Comparison of ENCODE assay signal across 7 cellular contexts in the genomic region with DNA sequence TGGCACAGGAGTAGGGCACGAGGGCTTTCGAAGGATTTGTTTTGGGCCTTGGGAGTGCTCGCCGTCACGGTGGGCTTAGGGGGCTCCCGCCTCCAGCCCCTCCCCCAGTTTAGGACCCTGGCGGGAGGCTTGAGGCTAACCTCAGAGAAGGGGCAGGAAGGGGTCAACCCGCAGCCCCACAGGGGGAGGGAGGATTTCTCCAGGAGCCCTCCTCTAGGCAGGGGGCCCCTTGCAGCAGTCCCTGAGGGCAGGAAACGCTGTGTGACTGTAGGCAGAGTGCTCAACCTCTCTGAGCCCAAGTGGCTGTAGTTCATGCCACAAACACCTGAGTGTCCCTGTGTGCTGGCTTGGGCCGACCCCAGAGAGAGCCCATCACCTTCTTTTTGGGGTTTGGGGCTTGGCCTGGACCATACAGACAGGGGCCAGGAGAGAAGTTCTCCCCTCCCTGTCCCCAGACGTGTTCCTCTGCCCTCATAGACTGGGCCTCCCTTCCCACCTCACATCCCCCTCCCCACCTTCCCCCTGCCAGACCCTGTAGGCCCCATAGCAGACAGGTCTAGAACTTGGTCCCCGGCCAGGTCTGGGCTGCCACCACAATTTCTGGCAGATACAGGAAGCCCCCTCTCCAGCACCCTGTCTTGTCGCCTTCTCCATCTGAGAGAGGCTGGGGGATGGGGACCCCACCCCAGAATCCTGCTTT. TPM values are rescaled to one million over a fixed set of nuclear protein-coding genes. Genes with fewer than 3 reads are reported as not detected.
DNase-seq lines count a peak whose midpoint lies in the region; ATAC-seq, FAIRE-seq and TF ChIP-seq lines count a peak whose summit lies in the region.

No MANE protein-coding gene starts in this region.

- intact Hi-C loops in endothelial cell of umbilical vein (cut with micrococcal nuclease), result no loop called here
- intact Hi-C loops in gastrocnemius medialis (cut with DNase I; ENCODE audit: low total_unique reads), result no loop called here

- dilution Hi-C loops in endothelial cell of umbilical vein (cut with MboI; ENCODE audit: extremely low pct_ligation_motif_present, low sequenced_read_pairs), result no loop called here

- H3K4me3 ChIP-seq in endothelial cell of umbilical vein (replicated peaks in 1 of 3; ENCODE audit: insufficient read depth in 1 of 3, low read depth in 1 of 3, low read length in 3 of 3) (no peak overlapping the region), gastrocnemius medialis (no peak overlapping the region)

- H3K27me3 ChIP-seq in endothelial cell of umbilical vein (ENCODE audit: control insufficient read depth in 2 of 2, insufficient read depth in 2 of 2, low read length in 2 of 2), result no peaks in the 10 kb centered on the region
- H3K27me3 ChIP-seq in gastrocnemius medialis, result peaks cover 0 to 10% (median 0%) of the 10 kb centered on the region in 3 donors

- H3K4me2 ChIP-seq in endothelial cell of umbilical vein (ENCODE audit: insufficient read depth, low read length), result no peak overlapping the region

- no peaks in the 10 kb centered on the region for H4K20me1 ChIP-seq in endothelial cell of umbilical vein (replicated peaks; ENCODE audit: control insufficient read depth, extremely low read depth, insufficient read depth, low read length)

- H2AFZ ChIP-seq in endothelial cell of umbilical vein (ENCODE audit: low read depth, low read length), result no peak overlapping the region

- H3K27ac ChIP-seq in RWPE1 (peak overlapping the region; percentile 86), endothelial cell of umbilical vein (ENCODE audit: insufficient read depth, low read depth, low read length) (peak overlapping the region; percentile 51), gastrocnemius medialis (peak overlapping the region; percentile 49 to 55 (median 51))

- H3K36me3 ChIP-seq in endothelial cell of umbilical vein (ENCODE audit: control insufficient read depth in 2 of 2, extremely low read depth in 1 of 2, insufficient read depth in 2 of 2, low read length in 2 of 2), result peaks cover 0 to 2% of the 10 kb centered on the region in 2 experiments
- H3K36me3 ChIP-seq in gastrocnemius medialis, result no peaks in the 10 kb centered on the region

- POLR2A ChIA-PET in RWPE1 (lab: Yijun Ruan, JAX; ENCODE audit: low non-redundant PET), result no interaction called here
- POLR2A ChIA-PET in endothelial cell of umbilical vein (lab: Charles Lee), result no interaction called here

- CTCF ChIA-PET in RWPE1 (lab: Yijun Ruan, JAX), result interaction anchor here (0.5 kb wide), 1 partner anchor 253 kb away, joined by 4 read pairs; no protein-coding TSS in a partner anchor
- CTCF ChIA-PET in endothelial cell of umbilical vein (lab: Charles Lee), result no interaction called here

- H3K9ac ChIP-seq in endothelial cell of umbilical vein (replicated peaks; ENCODE audit: extremely low read depth, insufficient read depth, low read length), result no peak overlapping the region

- DNase-seq in GM12892 (ENCODE audit: insufficient read length) (no peak), RWPE1 (ENCODE audit: low spot score) (no peak), endothelial cell of umbilical vein (ENCODE audit: low read depth, low spot score) (no peak), gastrocnemius medialis (no peak), SHP77 treated with DMSO at 0.1 percent for 48 hours (lab: John Stamatoyannopoulos, UW) (no peak)

- H3K9me1 ChIP-seq in endothelial cell of umbilical vein (replicated peaks; ENCODE audit: control insufficient read depth, extremely low read depth, insufficient read depth, low read length), result no peaks in the 10 kb centered on the region

- ATAC-seq in gastrocnemius medialis (no peak), GM21528 (IDR thresholded peaks at IDR 0.05; ENCODE audit: low FRiP score, unreplicated experiment) (no peak), HG03520 (IDR thresholded peaks at IDR 0.05; ENCODE audit: unreplicated experiment) (no peak)

- FAIRE-seq in GM12892 (lab: Jason Lieb, UNC), result peak; percentile 48
- FAIRE-seq in endothelial cell of umbilical vein (lab: Jason Lieb, UNC), result no peak

- in situ Hi-C loops in gastrocnemius medialis (cut with MboI; ENCODE audit: low sequenced_read_pairs in 4 of 4), result no loop called here

- H3K9me3 ChIP-seq in endothelial cell of umbilical vein (replicated peaks; ENCODE audit: control insufficient read depth, insufficient read depth, low read length), result no peaks in the 10 kb centered on the region
- no peaks in the 10 kb centered on the region for H3K9me3 ChIP-seq in gastrocnemius medialis

- peaks cover 22% of the 10 kb centered on the region for H3K79me2 ChIP-seq in endothelial cell of umbilical vein (ENCODE audit: control insufficient read depth, insufficient read depth, low read length)

- no TSS peak for BruUV-seq in endothelial cell of umbilical vein (replicated peaks; lab: Mats Ljungman, UMichigan)

- no peak for TF ChIP-seq CTCF in RWPE1 (conservative IDR thresholded peaks at IDR 0.05; ENCODE audit: low read depth)
- no peak for TF ChIP-seq CTCF in endothelial cell of umbilical vein (IDR thresholded peaks at IDR 0.05; ENCODE audit: extremely low read depth in 1 of 2, insufficient read depth in 1 of 2, low read depth in 1 of 2, low read length in 2 of 2)
- TF ChIP-seq CTCF in gastrocnemius medialis (IDR thresholded peaks at IDR 0.05 in 4 of 5, conservative IDR thresholded peaks at IDR 0.05 in 1 of 5), result no peak

- TF ChIP-seq POLR2A in GM12892 (IDR thresholded peaks at IDR 0.05; ENCODE audit: low read depth, low read length) (no peak), endothelial cell of umbilical vein (IDR thresholded peaks at IDR 0.05; ENCODE audit: low read depth, low read length) (no peak), gastrocnemius medialis (IDR thresholded peaks at IDR 0.05) (no peak)

- H3K4me1 ChIP-seq in endothelial cell of umbilical vein (ENCODE audit: control insufficient read depth, extremely low read depth, insufficient read depth, low read length), result peaks cover 13% of the 10 kb centered on the region
- peaks cover 16 to 30% of the 10 kb centered on the region in 2 donors for H3K4me1 ChIP-seq in gastrocnemius medialis

TF ChIP-seq in endothelial cell of umbilical vein, 7 proteins besides CTCF, POLR2A, EP300 and RAD21 (continues in another document):
- TF ChIP-seq JUN (IDR thresholded peaks at IDR 0.05; ENCODE audit: borderline replicate concordance, insufficient read depth, insufficient read length, low read depth), result no peak
- TF ChIP-seq POLR2AphosphoS5 (IDR thresholded peaks at IDR 0.05; ENCODE audit: insufficient read depth, low read depth, low read length), result no peak
- TF ChIP-seq FOS (IDR thresholded peaks at IDR 0.05; ENCODE audit: borderline replicate concordance, insufficient read depth, low read length), result no peak
- no peak for TF ChIP-seq MYC (IDR thresholded peaks at IDR 0.05; ENCODE audit: low read depth, low read length)
- TF ChIP-seq EZH2 (IDR thresholded peaks at IDR 0.05; ENCODE audit: borderline replicate concordance, low read depth, low read length, severe bottlenecking), result no peak

RNA-seq across cellular contexts. Expression of gene ISYNA1, which starts 8.1 kb away (rescaled TPM):
- polyA plus RNA-seq in GM12892 (2012; ENCODE audit: missing spikeins), result 9.3 TPM
- total RNA-seq in endothelial cell of umbilical vein (70.2 and 74.1 TPM in 2 replicates), gastrocnemius medialis (10 to 100 TPM in 1 of 4 donors, 1 to 10 TPM in 3; 5.1 to 29.1 (median 7.8) TPM)
- 69.0 and 85.0 TPM in 2 replicates for polyA plus RNA-seq in endothelial cell of umbilical vein
- polyA plus RNA-seq in endothelial cell of umbilical vein (2011; cell fraction: cytosol; rRNA removed), result 32.0 and 38.7 TPM in 2 replicates
- 145 and 173 TPM in 2 replicates for polyA plus RNA-seq in endothelial cell of umbilical vein (2011; cell fraction: nucleus; rRNA removed)
- polyA plus RNA-seq in endothelial cell of umbilical vein (2012), result 38.7 and 63.2 TPM in 2 replicates
- polyA minus RNA-seq in endothelial cell of umbilical vein, result 26.2 and 34.8 TPM in 2 replicates
- not detected for polyA minus RNA-seq in endothelial cell of umbilical vein (2011; cell fraction: cytosol; rRNA and poly(A)+ RNA removed)
- polyA minus RNA-seq in endothelial cell of umbilical vein (2011; cell fraction: nucleus; rRNA and poly(A)+ RNA removed), result 12.2 and 26.3 TPM in 2 replicates

RNA-seq across cellular contexts. Expression of gene SSBP4, which starts 10.7 kb away (rescaled TPM):
- 24.2 TPM for polyA plus RNA-seq in GM12892 (2012; ENCODE audit: missing spikeins)
- total RNA-seq in endothelial cell of umbilical vein (140 and 151 TPM in 2 replicates), gastrocnemius medialis (10 to 100 TPM; 24.7 to 65.2 (median 44.1) TPM)
- polyA plus RNA-seq in endothelial cell of umbilical vein, result 89.6 and 116 TPM in 2 replicates
- 43.5 and 75.7 TPM in 2 replicates for polyA plus RNA-seq in endothelial cell of umbilical vein (2011; cell fraction: cytosol; rRNA removed)
- 116 and 121 TPM in 2 replicates for polyA plus RNA-seq in endothelial cell of umbilical vein (2011; cell fraction: nucleus; rRNA removed)
- polyA plus RNA-seq in endothelial cell of umbilical vein (2012), result 50.5 and 101 TPM in 2 replicates
- 12.7 and 21.8 TPM in 2 replicates for polyA minus RNA-seq in endothelial cell of umbilical vein
- 32.1 TPM for polyA minus RNA-seq in endothelial cell of umbilical vein (2011; cell fraction: cytosol; rRNA and poly(A)+ RNA removed)
- polyA minus RNA-seq in endothelial cell of umbilical vein (2011; cell fraction: nucleus; rRNA and poly(A)+ RNA removed), result 27.4 and 63.5 TPM in 2 replicates

RNA-seq across cellular contexts. Expression of gene LRRC25, which starts 32.4 kb away (rescaled TPM):
- polyA plus RNA-seq in GM12892 (2012; ENCODE audit: missing spikeins), result 1.1 TPM
- total RNA-seq in endothelial cell of umbilical vein (not detected in 2 replicates), gastrocnemius medialis (1 to 10 TPM in 3 of 4 donors, under 1 TPM in 1; 0.34 to 4.2 (median 2.3) TPM)
- not detected in 2 replicates for polyA plus RNA-seq in endothelial cell of umbilical vein
- polyA plus RNA-seq in endothelial cell of umbilical vein (2011; cell fraction: cytosol; rRNA removed), result not detected in 2 replicates
- not detected in 2 replicates for polyA plus RNA-seq in endothelial cell of umbilical vein (2011; cell fraction: nucleus; rRNA removed)
- polyA plus RNA-seq in endothelial cell of umbilical vein (2012), result not detected in 2 replicates
- not detected in 2 replicates for polyA minus RNA-seq in endothelial cell of umbilical vein
- polyA minus RNA-seq in endothelial cell of umbilical vein (2011; cell fraction: cytosol; rRNA and poly(A)+ RNA removed), result not detected
- not detected in 2 replicates for polyA minus RNA-seq in endothelial cell of umbilical vein (2011; cell fraction: nucleus; rRNA and poly(A)+ RNA removed)

RNA-seq across cellular contexts. Expression of gene GDF15, which starts 43.9 kb away (rescaled TPM):
- 1.6 TPM for polyA plus RNA-seq in GM12892 (2012; ENCODE audit: missing spikeins)
- total RNA-seq in endothelial cell of umbilical vein, result 140 and 165 TPM in 2 replicates
- polyA plus RNA-seq in endothelial cell of umbilical vein, result 206 and 343 TPM in 2 replicates
- polyA plus RNA-seq in endothelial cell of umbilical vein (2011; cell fraction: cytosol; rRNA removed), result 74.9 and 137 TPM in 2 replicates
- polyA plus RNA-seq in endothelial cell of umbilical vein (2011; cell fraction: nucleus; rRNA removed), result 58.6 and 63.6 TPM in 2 replicates
- polyA plus RNA-seq in endothelial cell of umbilical vein (2012), result 252 and 264 TPM in 2 replicates
- polyA minus RNA-seq in endothelial cell of umbilical vein, result 30.7 and 37.6 TPM in 2 replicates
- polyA minus RNA-seq in endothelial cell of umbilical vein (2011; cell fraction: cytosol; rRNA and poly(A)+ RNA removed), result 27.1 TPM
- polyA minus RNA-seq in endothelial cell of umbilical vein (2011; cell fraction: nucleus; rRNA and poly(A)+ RNA removed), result 12.8 and 28.4 TPM in 2 replicates
- total RNA-seq in gastrocnemius medialis, result 1 to 10 TPM in 2 of 4 donors, not detected in 2; 1.4 to 2.7 TPM
